Comparison of ENCODE assay signal across 9 cellular contexts in the genomic region with DNA sequence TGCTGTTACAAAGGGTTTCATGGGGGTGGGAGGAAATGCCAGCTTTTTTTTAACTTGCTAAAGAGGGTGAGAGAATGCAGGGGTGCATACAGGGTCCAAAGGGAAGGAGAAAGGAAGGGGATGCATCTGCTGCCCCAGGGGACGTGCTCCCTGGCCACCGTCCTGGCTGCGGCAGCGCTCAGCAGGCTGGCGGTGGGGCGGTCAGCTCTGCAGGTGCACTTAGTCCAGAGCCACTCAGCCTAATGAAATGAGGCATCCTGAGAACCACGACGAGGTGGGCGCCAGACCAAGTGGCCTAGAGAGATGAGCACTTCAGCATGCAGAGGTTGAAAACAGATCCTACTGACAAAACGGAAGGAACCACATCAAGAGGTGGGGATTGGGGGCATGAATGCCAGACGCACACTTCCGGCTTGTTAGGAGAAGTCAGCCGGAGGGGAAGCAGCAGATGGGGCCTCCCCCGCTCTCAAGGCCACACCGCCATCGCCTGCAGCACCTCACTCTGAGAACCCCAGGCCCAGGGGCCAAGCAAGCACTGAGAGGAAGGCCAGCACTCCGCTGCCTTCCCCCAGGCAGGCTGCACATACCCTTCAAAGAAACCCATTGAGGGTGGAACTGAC.
A peak's percentile ranks its signal among the peaks of the same experiment; 100 is the strongest.
DNase-seq lines count a peak whose midpoint lies in the region; ATAC-seq and TF ChIP-seq lines count a peak whose summit lies in the region.
"Had no signal": no experiment of that assay in that cellular context is flagged by ENCODE, and none has a peak within 500 bp of the region (broad histone marks: within the 10 kb centered on the region; RNA-seq: fewer than 3 reads in every experiment).

No MANE protein-coding gene starts in this region.

- H2BK12ac ChIP-seq in neuronal stem cell (ENCODE audit: low read length), result no peak overlapping the region

- H3K9me3 ChIP-seq in CD8-positive, alpha-beta memory T cell (ENCODE audit: low read length), result no peaks in the 10 kb centered on the region
- peaks cover 3% of the 10 kb centered on the region in 2 donors for H3K9me3 ChIP-seq in neuronal stem cell (replicated peaks in 1 of 2; ENCODE audit: control insufficient read depth in 2 of 2, insufficient read depth in 1 of 2, low read depth in 1 of 2, low read length in 2 of 2)
- no peaks in the 10 kb centered on the region for H3K9me3 ChIP-seq in PC-3 (ENCODE audit: low read length)

- WGBS in neuronal stem cell (ENCODE audit: extremely low coverage in 2 of 2, insufficient read length in 2 of 2, insufficient replicate concordance in 1 of 2), 2 donors, result no CpG with 5 or more reads among the region's 17 CpGs

- no peak overlapping the region for H4K91ac ChIP-seq in neuronal stem cell (ENCODE audit: low read depth, low read length, poor library complexity)

- POLR2A ChIA-PET in CD8-positive, alpha-beta memory T cell (lab: Charles Lee), result no interaction called here
- POLR2A ChIA-PET in PC-3 (lab: Charles Lee; ENCODE audit: unreplicated experiment), result no interaction called here

- peak in 3 of 5 donors; percentile 29 to 75 (median 55) for DNase-seq in CD8-positive, alpha-beta memory T cell
- DNase-seq in activated T-cell treated with anti-CD3 and anti-CD28 coated beads, Interleukin-2, amount 50 U/mL, for 1 hour, result peak; percentile 62
- DNase-seq in neuronal stem cell (ENCODE audit: low spot score) (no peak), PC-3 (no peak), dorsolateral prefrontal cortex (no peak), H4 (ENCODE audit: low spot score) (no peak), superior temporal gyrus (ENCODE audit: extremely low spot score) (no peak)
- DNase-seq: T-helper 9 cell had no signal

- no peaks in the 10 kb centered on the region for H3K9me3 Mint-ChIP-seq in CD8-positive, alpha-beta memory T cell

- H3K4me2 ChIP-seq in neuronal stem cell (ENCODE audit: insufficient read depth, low read length, poor library complexity, severe bottlenecking) (no peak overlapping the region), PC-3 (ENCODE audit: low read length) (no peak overlapping the region)

- H4K20me1 ChIP-seq in PC-3 (ENCODE audit: low read length), result no peaks in the 10 kb centered on the region

- peak overlapping the region in 6 of 7 donors; percentile 23 to 65 (median 51) for H3K4me3 Mint-ChIP-seq in CD8-positive, alpha-beta memory T cell

- CTCF ChIA-PET in CD8-positive, alpha-beta memory T cell (lab: Charles Lee), result no interaction called here
- CTCF ChIA-PET in PC-3 (lab: Charles Lee), result no interaction called here

- H2AFZ ChIP-seq in neuronal stem cell (ENCODE audit: low read length) (no peak overlapping the region), PC-3 (ENCODE audit: low read length) (no peak overlapping the region)

- H3K23ac ChIP-seq in neuronal stem cell (ENCODE audit: low read depth, low read length, poor library complexity), result no peak overlapping the region

- no peak overlapping the region for H3K9ac ChIP-seq in neuronal stem cell (ENCODE audit: low read depth, low read length, poor library complexity)
- H3K9ac ChIP-seq in PC-3 (ENCODE audit: low read length), result no peak overlapping the region

- H2BK120ac ChIP-seq in neuronal stem cell (ENCODE audit: low read depth, low read length), result no peak overlapping the region

- no peaks in the 10 kb centered on the region for H3K27me3 Mint-ChIP-seq in CD8-positive, alpha-beta memory T cell

- peaks cover 10 to 27% (median 12%) of the 10 kb centered on the region in 3 donors for H3K36me3 Mint-ChIP-seq in CD8-positive, alpha-beta memory T cell

- peak overlapping the region; percentile 51 for H3K4me3 ChIP-seq in CD8-positive, alpha-beta memory T cell (ENCODE audit: low read length)
- H3K4me3 ChIP-seq in neuronal stem cell (ENCODE audit: low read length in 2 of 2) (no peak overlapping the region), PC-3 (ENCODE audit: low read length) (no peak overlapping the region), dorsolateral prefrontal cortex (no peak overlapping the region)

- no peak overlapping the region for H4K8ac ChIP-seq in neuronal stem cell (ENCODE audit: low read depth, low read length)

- peak overlapping the region in 6 of 8 donors; percentile 46 to 95 (median 74) for H3K27ac Mint-ChIP-seq in CD8-positive, alpha-beta memory T cell

- H3K18ac ChIP-seq in neuronal stem cell (ENCODE audit: low read length), result peak overlapping the region; percentile 60

- intact Hi-C loops in PC-3 (cut with micrococcal nuclease), result no loop called here
- intact Hi-C loops in dorsolateral prefrontal cortex (cut with DNase I), result no loop called here

- no peak overlapping the region for H2BK5ac ChIP-seq in neuronal stem cell (ENCODE audit: low read length)

- peaks cover 9 to 11% (median 9%) of the 10 kb centered on the region in 3 donors for H3K4me1 Mint-ChIP-seq in CD8-positive, alpha-beta memory T cell

- H3K4me1 ChIP-seq in CD8-positive, alpha-beta memory T cell (ENCODE audit: insufficient read depth, low read length), result peaks cover 11% of the 10 kb centered on the region
- H3K4me1 ChIP-seq in neuronal stem cell (ENCODE audit: control insufficient read depth in 2 of 2, insufficient read depth in 1 of 2, low read depth in 1 of 2, low read length in 2 of 2) (peaks cover 0 to 3% of the 10 kb centered on the region in 2 donors), PC-3 (ENCODE audit: insufficient read depth, low read length) (peaks cover 8% of the 10 kb centered on the region; the same call in 1 of the 2 replicates)

- H3K14ac ChIP-seq in neuronal stem cell (ENCODE audit: low read length), result peak overlapping the region; percentile 67

- no peak overlapping the region for H3K4ac ChIP-seq in neuronal stem cell (ENCODE audit: low read length)

- no peaks in the 10 kb centered on the region for H3K27me3 ChIP-seq in CD8-positive, alpha-beta memory T cell (ENCODE audit: insufficient read depth, low read length, poor library complexity, severe bottlenecking)
- H3K27me3 ChIP-seq in neuronal stem cell (ENCODE audit: control insufficient read depth in 3 of 3, insufficient read depth in 3 of 3, low read depth in 1 of 3, low read length in 3 of 3) (no peaks in the 10 kb centered on the region), PC-3 (ENCODE audit: low read length) (no peaks in the 10 kb centered on the region), dorsolateral prefrontal cortex (no peaks in the 10 kb centered on the region)

- H2AK5ac ChIP-seq in neuronal stem cell (ENCODE audit: low read depth, low read length), result no peak overlapping the region

- H3K79me1 ChIP-seq in neuronal stem cell (ENCODE audit: low read depth, low read length), result peaks cover 4% of the 10 kb centered on the region

- H3K9me2 ChIP-seq in PC-3 (replicated peaks; ENCODE audit: low read length), result no peaks in the 10 kb centered on the region

- no peaks in the 10 kb centered on the region for H3K36me3 ChIP-seq in CD8-positive, alpha-beta memory T cell (ENCODE audit: insufficient read depth, low read length)
- H3K36me3 ChIP-seq in neuronal stem cell (replicated peaks in 1 of 2; ENCODE audit: control insufficient read depth in 2 of 2, insufficient read depth in 2 of 2, low read length in 2 of 2), result peaks cover 10 to 31% of the 10 kb centered on the region in 2 donors
- H3K36me3 ChIP-seq in PC-3 (ENCODE audit: low read depth, low read length), result peaks cover 8% of the 10 kb centered on the region; the same call in 1 of the 2 replicates

- ATAC-seq in HG02610 (IDR thresholded peaks at IDR 0.05; ENCODE audit: unreplicated experiment), result peak; percentile 55
- no peak for ATAC-seq in PC-3

- TF ChIP-seq CTCF in PC-3 (conservative IDR thresholded peaks at IDR 0.05; ENCODE audit: low read depth, low read length) (no peak), dorsolateral prefrontal cortex (IDR thresholded peaks at IDR 0.05 in 54 of 56, conservative IDR thresholded peaks at IDR 0.05 in 2 of 56; ENCODE audit: low read depth in 1 of 56, partially characterized antibody in 56 of 56) (no peak)

- BruUV-seq in PC-3 (replicated peaks; lab: Mats Ljungman, UMichigan), result no TSS peak

- no peaks in the 10 kb centered on the region for H3F3A ChIP-seq in PC-3 (ENCODE audit: low read length, unreplicated experiment)

- H3K79me2 ChIP-seq in PC-3 (ENCODE audit: low read length), result no peaks in the 10 kb centered on the region

- H2BK15ac ChIP-seq in neuronal stem cell (ENCODE audit: low read length), result no peak overlapping the region

- H3K27ac ChIP-seq in CD8-positive, alpha-beta memory T cell (ENCODE audit: low read depth, low read length), result no peak overlapping the region
- H3K27ac ChIP-seq in neuronal stem cell (replicated peaks; ENCODE audit: low read length) (no peak overlapping the region), PC-3 (ENCODE audit: low read length) (no peak overlapping the region), dorsolateral prefrontal cortex (peak overlapping the region in 1 of 59 donors; percentile 16)

Comparison
In these comparisons a context has a peak if more than half of its experiments do, and no peak if none do; other contexts are left out.
1. DNase-seq: peak in CD8-positive, alpha-beta memory T cell (3 of 5) and activated T-cell treated with anti-CD3 and anti-CD28 coated beads, Interleukin-2, amount 50 U/mL, for 1 hour (single experiment); none in neuronal stem cell (single experiment), PC-3 (single experiment), dorsolateral prefrontal cortex (0 of 10), H4 (single experiment) and superior temporal gyrus (single experiment).